9 cellular contexts compared by ENCODE assay signal in genomic region chr1:146032613-146033219, GRCh38. TPM values are rescaled to one million over a fixed set of nuclear protein-coding genes. Genes with fewer than 3 reads are reported as not detected.
DNase-seq lines count a peak whose midpoint lies in the region; ATAC-seq and TF ChIP-seq lines count a peak whose summit lies in the region.
"Had no signal": no experiment of that assay in that cellular context is flagged by ENCODE, and none has a peak within 500 bp of the region (broad histone marks: within the 10 kb centered on the region; RNA-seq: fewer than 3 reads in every experiment).

No MANE protein-coding gene starts in this region.

- TF ChIP-seq CTCF in Loucy (conservative IDR thresholded peaks at IDR 0.05; ENCODE audit: low read length) (peak; percentile 79), thyroid gland (IDR thresholded peaks at IDR 0.05) (peak in 5 of 6 experiments; percentile 20 to 43 (median 34))

- no peaks in the 10 kb centered on the region for H3K36me3 ChIP-seq in Loucy (ENCODE audit: insufficient read depth, low read length)
- no peaks in the 10 kb centered on the region for H3K36me3 ChIP-seq in thyroid gland
- H3K36me3 ChIP-seq: BLaER1 treated with 17β-estradiol and CSF1 and Interleukin-3, amounts not matched to agents 10 nM and 100 nM had no signal

- H3K9ac ChIP-seq in Loucy (ENCODE audit: low read depth, low read length, poor library complexity, severe bottlenecking): no peak overlapping the region
- H3K9ac ChIP-seq: BLaER1 treated with 17β-estradiol and CSF1 and Interleukin-3, amounts not matched to agents 10 nM and 100 nM had no signal

- H3K4me2 ChIP-seq in Loucy (ENCODE audit: low read depth, low read length, poor library complexity, severe bottlenecking): peak overlapping the region; percentile 4

- peaks cover 10% of the 10 kb centered on the region; the same call in 1 of the 2 replicates for H3F3A ChIP-seq in Loucy (ENCODE audit: low read depth)

- H2AFZ ChIP-seq in Loucy (ENCODE audit: low read length): peak overlapping the region; percentile 49

- ATAC-seq in SK-N-SH treated with all-trans-retinoic acid at 6 μM for 48 hours: peak; percentile 12
- no peak for ATAC-seq in HG03565 (IDR thresholded peaks at IDR 0.05; ENCODE audit: unreplicated experiment)
- ATAC-seq in GM21447 (IDR thresholded peaks at IDR 0.05; ENCODE audit: unreplicated experiment): no peak

- no peaks in the 10 kb centered on the region for H3K9me2 ChIP-seq in Loucy (replicated peaks; ENCODE audit: low read depth, low read length)

- no peaks in the 10 kb centered on the region for H3K79me2 ChIP-seq in Loucy (ENCODE audit: insufficient read depth, low read length)

- peaks cover 14% of the 10 kb centered on the region for H3K4me1 ChIP-seq in Loucy (ENCODE audit: insufficient read depth, low read length, poor library complexity, severe bottlenecking)
- H3K4me1 ChIP-seq in thyroid gland: peaks cover 0 to 4% of the 10 kb centered on the region in 2 donors

- H4K20me1 ChIP-seq in Loucy (ENCODE audit: insufficient read depth, low read length, poor library complexity, severe bottlenecking): no peaks in the 10 kb centered on the region

- no peak overlapping the region for H3K27ac ChIP-seq in thyroid gland

- H3K4me3 ChIP-seq in Loucy (ENCODE audit: low read length, poor library complexity, severe bottlenecking) (no peak overlapping the region), thyroid gland (replicated peaks in 1 of 3) (no peak overlapping the region)
- H3K4me3 ChIP-seq: BLaER1 treated with 17β-estradiol and CSF1 and Interleukin-3, amounts not matched to agents 10 nM and 100 nM had no signal

- H3K27me3 ChIP-seq in Loucy (ENCODE audit: insufficient read depth, low read length, poor library complexity, severe bottlenecking) (no peaks in the 10 kb centered on the region), thyroid gland (no peaks in the 10 kb centered on the region)
- H3K27me3 ChIP-seq: BLaER1 treated with 17β-estradiol and CSF1 and Interleukin-3, amounts not matched to agents 10 nM and 100 nM had no signal

- H3K9me3 ChIP-seq in Loucy (ENCODE audit: insufficient read depth, low read depth, low read length) (no peaks in the 10 kb centered on the region), thyroid gland (no peaks in the 10 kb centered on the region)
- H3K9me3 ChIP-seq: BLaER1 treated with 17β-estradiol and CSF1 and Interleukin-3, amounts not matched to agents 10 nM and 100 nM had no signal

- no peak for TF ChIP-seq POLR2A in thyroid gland (IDR thresholded peaks at IDR 0.05)

- DNase-seq in NCI-H1417 (lab: John Stamatoyannopoulos, UW) (peak; percentile 31 to 77 (median 73)), NCI-H1417 treated with DMSO at 0.1 percent for 48 hours (lab: John Stamatoyannopoulos, UW) (no peak), globus pallidus (ENCODE audit: low spot score) (peak; percentile 63), thyroid gland (no peak)

- intact Hi-C loops in thyroid gland (cut with DNase I): no loop called here

- WGBS in thyroid gland, 2 donors: 55 to 61% methylated on average over 6 of the region's 6 CpGs

TF ChIP-seq in SK-N-SH treated with all-trans-retinoic acid at 6 μM for 48 hours, 23 proteins besides CTCF, POLR2A, EP300 and RAD21:
- TF ChIP-seq, protein P1, sequence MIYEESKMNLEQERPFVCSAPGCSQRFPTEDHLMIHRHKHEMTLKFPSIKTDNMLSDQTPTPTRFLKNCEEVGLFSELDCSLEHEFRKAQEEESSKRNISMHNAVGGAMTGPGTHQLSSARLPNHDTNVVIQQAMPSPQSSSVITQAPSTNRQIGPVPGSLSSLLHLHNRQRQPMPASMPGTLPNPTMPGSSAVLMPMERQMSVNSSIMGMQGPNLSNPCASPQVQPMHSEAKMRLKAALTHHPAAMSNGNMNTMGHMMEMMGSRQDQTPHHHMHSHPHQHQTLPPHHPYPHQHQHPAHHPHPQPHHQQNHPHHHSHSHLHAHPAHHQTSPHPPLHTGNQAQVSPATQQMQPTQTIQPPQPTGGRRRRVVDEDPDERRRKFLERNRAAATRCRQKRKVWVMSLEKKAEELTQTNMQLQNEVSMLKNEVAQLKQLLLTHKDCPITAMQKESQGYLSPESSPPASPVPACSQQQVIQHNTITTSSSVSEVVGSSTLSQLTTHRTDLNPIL (CRISPR knock-in tag; IDR thresholded peaks at IDR 0.05; ENCODE audit: low read depth): no peak
- TF ChIP-seq ZC3H10 (CRISPR knock-in tag; IDR thresholded peaks at IDR 0.05) (no peak), SNAI2 (CRISPR knock-in tag; IDR thresholded peaks at IDR 0.05) (no peak), PPARA (CRISPR knock-in tag; IDR thresholded peaks at IDR 0.05; ENCODE audit: borderline replicate concordance) (no peak), CSDC2 (CRISPR knock-in tag; IDR thresholded peaks at IDR 0.05) (no peak), ISL1 (CRISPR knock-in tag; IDR thresholded peaks at IDR 0.05) (no peak)

RNA-seq across cellular contexts. Expression of gene HJV, which starts 11.2 kb away (rescaled TPM):
- not detected for total RNA-seq in thyroid gland

RNA-seq across cellular contexts. Expression of gene TXNIP, which starts 36.3 kb away (rescaled TPM):
- 1,000 to 10,000 TPM in 2 of 4 donors, 100 to 1,000 TPM in 2; 739 to 2,947 (median 1,128) TPM for total RNA-seq in thyroid gland

Comparison
In these comparisons a context has a peak if more than half of its experiments do, and no peak if none do; other contexts are left out.
1. DNase-seq: peak in NCI-H1417 (3 of 3) and globus pallidus (single experiment); none in NCI-H1417 treated with DMSO at 0.1 percent for 48 hours (single experiment) and thyroid gland (0 of 2).